ENCODE assay signal across 8 cellular contexts in the genomic region with DNA sequence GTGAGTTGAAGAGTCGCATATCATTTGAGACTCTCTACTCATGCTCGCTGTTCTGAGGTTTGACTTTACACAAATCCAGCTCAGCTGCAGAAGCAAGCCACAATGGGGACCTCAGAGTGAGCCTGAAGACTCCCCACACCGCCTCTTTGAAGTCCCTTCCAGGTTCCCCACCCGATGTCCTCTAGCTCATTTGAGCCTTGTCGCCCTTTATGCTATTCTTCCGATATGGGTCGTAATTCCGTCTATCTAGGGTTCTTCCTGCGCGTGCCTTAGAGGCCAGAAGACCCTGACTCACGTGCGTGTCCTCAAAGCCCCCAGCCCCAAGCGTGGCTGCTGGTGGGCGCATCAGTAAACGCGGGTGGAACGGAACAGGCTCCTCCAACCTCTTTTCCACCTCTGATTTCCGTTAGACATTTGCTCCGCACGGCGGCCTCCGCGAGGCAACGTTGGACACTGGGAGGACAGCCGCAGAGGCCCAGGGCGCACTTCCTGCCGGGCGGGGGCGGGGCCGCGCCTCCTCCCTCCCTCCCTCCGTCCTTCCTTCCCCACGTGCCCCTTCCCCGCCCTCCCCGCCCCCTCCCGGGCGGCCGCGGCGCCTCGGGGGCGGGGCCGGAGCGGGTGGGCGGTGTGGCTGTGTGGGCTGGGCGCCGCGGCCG. TPM values are rescaled to one million over a fixed set of nuclear protein-coding genes. Genes with fewer than 3 reads are reported as not detected.
DNase-seq lines count a peak whose midpoint lies in the region; ATAC-seq, FAIRE-seq and TF ChIP-seq lines count a peak whose summit lies in the region.

A gene with protein sequence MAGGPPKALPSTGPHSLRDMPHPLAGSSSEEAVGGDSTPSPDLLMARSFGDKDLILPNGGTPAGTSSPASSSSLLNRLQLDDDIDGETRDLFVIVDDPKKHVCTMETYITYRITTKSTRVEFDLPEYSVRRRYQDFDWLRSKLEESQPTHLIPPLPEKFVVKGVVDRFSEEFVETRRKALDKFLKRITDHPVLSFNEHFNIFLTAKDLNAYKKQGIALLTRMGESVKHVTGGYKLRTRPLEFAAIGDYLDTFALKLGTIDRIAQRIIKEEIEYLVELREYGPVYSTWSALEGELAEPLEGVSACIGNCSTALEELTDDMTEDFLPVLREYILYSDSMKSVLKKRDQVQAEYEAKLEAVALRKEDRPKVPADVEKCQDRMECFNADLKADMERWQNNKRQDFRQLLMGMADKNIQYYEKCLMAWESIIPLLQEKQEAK (plus strand): TSS at position 650 of the 656 bp plus-strand sequence. CDS start 242 bp downstream, outside the sequence.

- H4K20me1 ChIP-seq in fibroblast of lung (ENCODE audit: control insufficient read depth, extremely low read depth, insufficient read depth, low read length), result no peaks in the 10 kb centered on the region

- no peaks in the 10 kb centered on the region for H3K27me3 Mint-ChIP-seq in activated T-helper 17 cell treated with anti-CD3 and anti-CD28 coated beads, Interleukin-2, amount 50 U/mL, for 72 hours
- peaks cover 0 to 4% (median 0%) of the 10 kb centered on the region in 5 donors for H3K27me3 Mint-ChIP-seq in naive thymus-derived CD4-positive, alpha-beta T cell
- H3K27me3 Mint-ChIP-seq in stimulated activated memory B cell treated with anti-CD40 and anti-IgM and Interleukin-4, amounts not matched to agents 10 μg/mL and 1 μg/mL and 100 μg/mL, for 72 hours, result no peaks in the 10 kb centered on the region

- no peaks in the 10 kb centered on the region for H3K27me3 ChIP-seq in fibroblast of lung (ENCODE audit: control insufficient read depth, insufficient read depth, low read length)
- H3K27me3 ChIP-seq in naive thymus-derived CD4-positive, alpha-beta T cell (ENCODE audit: control insufficient read depth in 2 of 2, insufficient read depth in 2 of 2, low read length in 2 of 2), result no peaks in the 10 kb centered on the region

- H3K27ac ChIP-seq in fibroblast of lung (ENCODE audit: insufficient read depth, low read length), result peak within 1 kb of the TSS; percentile 71
- peak within 1 kb of the TSS; percentile 68 for H3K27ac ChIP-seq in naive thymus-derived CD4-positive, alpha-beta T cell (ENCODE audit: low read depth, low read length)

- peak within 1 kb of the TSS; percentile 86 for H3K4me3 Mint-ChIP-seq in activated T-helper 17 cell treated with anti-CD3 and anti-CD28 coated beads, Interleukin-2, amount 50 U/mL, for 72 hours
- H3K4me3 Mint-ChIP-seq in naive thymus-derived CD4-positive, alpha-beta T cell, result peak within 1 kb of the TSS; percentile 88 to 94 (median 92)
- peak within 1 kb of the TSS; percentile 88 for H3K4me3 Mint-ChIP-seq in stimulated activated memory B cell treated with anti-CD40 and anti-IgM and Interleukin-4, amounts not matched to agents 10 μg/mL and 1 μg/mL and 100 μg/mL, for 72 hours

- H3K9me3 ChIP-seq in fibroblast of lung (ENCODE audit: control insufficient read depth, insufficient read depth, low read depth, low read length), result no peaks in the 10 kb centered on the region
- H3K9me3 ChIP-seq in naive thymus-derived CD4-positive, alpha-beta T cell (ENCODE audit: control insufficient read depth in 2 of 3, low read length in 3 of 3), result no peaks in the 10 kb centered on the region

- intact Hi-C loops in naive thymus-derived CD4-positive, alpha-beta T cell (cut with micrococcal nuclease), result loop anchor here (1.0 to 10.0 kb wide), 15 partner anchors 32 to 1265 kb away; a partner anchor contains a TSS

- ATAC-seq in GM21528 (IDR thresholded peaks at IDR 0.05; ENCODE audit: low FRiP score, unreplicated experiment), result peak; percentile 70
- peak; percentile 68 for ATAC-seq in activated T-helper 17 cell treated with anti-CD3 and anti-CD28 coated beads, Interleukin-2, amount 50 U/mL, for 72 hours (replicated peaks)
- peak; percentile 94 for ATAC-seq in naive thymus-derived CD4-positive, alpha-beta T cell
- peak; percentile 94 for ATAC-seq in stimulated activated memory B cell treated with anti-CD40 and anti-IgM and Interleukin-4, amounts not matched to agents 10 μg/mL and 1 μg/mL and 100 μg/mL, for 72 hours

- peak within 1 kb of the TSS; percentile 98 for H3K4me2 ChIP-seq in fibroblast of lung (ENCODE audit: extremely low read depth, insufficient read depth, low read length)

- no peaks in the 10 kb centered on the region for H3K36me3 ChIP-seq in fibroblast of lung (ENCODE audit: control insufficient read depth, insufficient read depth, low read length)
- H3K36me3 ChIP-seq in naive thymus-derived CD4-positive, alpha-beta T cell (ENCODE audit: control insufficient read depth in 2 of 3, insufficient read depth in 3 of 3, low read length in 3 of 3), result peaks cover 0 to 4% (median 0%) of the 10 kb centered on the region in 3 experiments

- DNase-seq in DMS53 (lab: John Stamatoyannopoulos, UW), result peak; percentile 93
- DNase-seq in HuH-7.5 (ENCODE audit: low spot score), result peak; percentile 88
- peak; percentile 80 for DNase-seq in RCC 7860 (ENCODE audit: low spot score)
- DNase-seq in fibroblast of lung (ENCODE audit: low read depth in 2 of 2), result peak; percentile 86 to 87
- DNase-seq in naive thymus-derived CD4-positive, alpha-beta T cell, result peak; percentile 66 to 83 (median 75)

- peak within 1 kb of the TSS; percentile 75 to 91 (median 84) for H3K4me3 ChIP-seq in fibroblast of lung (replicated peaks in 1 of 4; ENCODE audit: control extremely low read depth in 1 of 4, insufficient read depth in 1 of 4, low read depth in 3 of 4, low read length in 4 of 4)
- H3K4me3 ChIP-seq in naive thymus-derived CD4-positive, alpha-beta T cell (ENCODE audit: low read length), result peak within 1 kb of the TSS; percentile 70

- peak within 1 kb of the TSS; percentile 92 for H2AFZ ChIP-seq in fibroblast of lung (ENCODE audit: low read length)

- H3K9me3 Mint-ChIP-seq in activated T-helper 17 cell treated with anti-CD3 and anti-CD28 coated beads, Interleukin-2, amount 50 U/mL, for 72 hours, result no peaks in the 10 kb centered on the region
- no peaks in the 10 kb centered on the region for H3K9me3 Mint-ChIP-seq in naive thymus-derived CD4-positive, alpha-beta T cell
- H3K9me3 Mint-ChIP-seq in stimulated activated memory B cell treated with anti-CD40 and anti-IgM and Interleukin-4, amounts not matched to agents 10 μg/mL and 1 μg/mL and 100 μg/mL, for 72 hours, result no peaks in the 10 kb centered on the region

- CTCF ChIA-PET in naive thymus-derived CD4-positive, alpha-beta T cell (lab: Charles Lee), result interaction anchor here (0.5 to 1.1 kb wide), 4 partner anchors 21 to 43 kb away, joined by 3 to 5 read pairs (median 3); a partner anchor contains a TSS

- H3K4me1 Mint-ChIP-seq in activated T-helper 17 cell treated with anti-CD3 and anti-CD28 coated beads, Interleukin-2, amount 50 U/mL, for 72 hours, result peaks cover 41% of the 10 kb centered on the region
- peaks cover 39 to 66% (median 60%) of the 10 kb centered on the region in 7 donors for H3K4me1 Mint-ChIP-seq in naive thymus-derived CD4-positive, alpha-beta T cell
- H3K4me1 Mint-ChIP-seq in stimulated activated memory B cell treated with anti-CD40 and anti-IgM and Interleukin-4, amounts not matched to agents 10 μg/mL and 1 μg/mL and 100 μg/mL, for 72 hours, result peaks cover 42% of the 10 kb centered on the region

- H3K79me2 ChIP-seq in fibroblast of lung (ENCODE audit: control insufficient read depth, insufficient read depth, low read length), result peaks cover 12% of the 10 kb centered on the region

- H3K4me1 ChIP-seq in fibroblast of lung (ENCODE audit: control insufficient read depth, extremely low read depth, insufficient read depth, low read length), result peaks cover 28% of the 10 kb centered on the region
- peaks cover 46% of the 10 kb centered on the region in 2 donors for H3K4me1 ChIP-seq in naive thymus-derived CD4-positive, alpha-beta T cell (ENCODE audit: control insufficient read depth in 2 of 2, insufficient read depth in 2 of 2, low read length in 2 of 2)

- peak within 1 kb of the TSS; percentile 82 for H3K27ac Mint-ChIP-seq in activated T-helper 17 cell treated with anti-CD3 and anti-CD28 coated beads, Interleukin-2, amount 50 U/mL, for 72 hours
- H3K27ac Mint-ChIP-seq in naive thymus-derived CD4-positive, alpha-beta T cell, result peak within 1 kb of the TSS; percentile 88 to 98 (median 96)
- peak within 1 kb of the TSS; percentile 88 for H3K27ac Mint-ChIP-seq in stimulated activated memory B cell treated with anti-CD40 and anti-IgM and Interleukin-4, amounts not matched to agents 10 μg/mL and 1 μg/mL and 100 μg/mL, for 72 hours

- POLR2A ChIA-PET in naive thymus-derived CD4-positive, alpha-beta T cell (lab: Charles Lee), result interaction anchor here (1.1 to 6.7 kb wide), 6 partner anchors 16 to 1119 kb away, joined by 3 to 45 read pairs (median 4); a partner anchor contains a TSS

- TF ChIP-seq CTCF in fibroblast of lung (conservative IDR thresholded peaks at IDR 0.05 in 1 of 2, IDR thresholded peaks at IDR 0.05 in 1 of 2; ENCODE audit: low read depth in 1 of 2, low read length in 2 of 2), result peak in 1 of 2 donors; percentile 4

- peak within 1 kb of the TSS; percentile 68 for H3K9ac ChIP-seq in fibroblast of lung (ENCODE audit: insufficient read depth, low read length)

- no peak for FAIRE-seq in RCC 7860 (lab: Jason Lieb, UNC)

- H3K36me3 Mint-ChIP-seq in activated T-helper 17 cell treated with anti-CD3 and anti-CD28 coated beads, Interleukin-2, amount 50 U/mL, for 72 hours (ENCODE audit: low read depth), result no peaks in the 10 kb centered on the region
- H3K36me3 Mint-ChIP-seq in naive thymus-derived CD4-positive, alpha-beta T cell, result peaks cover 0 to 9% (median 0%) of the 10 kb centered on the region in 5 donors
- no peaks in the 10 kb centered on the region for H3K36me3 Mint-ChIP-seq in stimulated activated memory B cell treated with anti-CD40 and anti-IgM and Interleukin-4, amounts not matched to agents 10 μg/mL and 1 μg/mL and 100 μg/mL, for 72 hours

RNA-seq across cellular contexts. Expression of the gene that starts here (rescaled TPM):
- 1 to 10 TPM; 3.5 to 7.2 TPM for total RNA-seq in activated T-helper 17 cell treated with anti-CD3 and anti-CD28 coated beads, Interleukin-2, amount 50 U/mL, for 72 hours
- 20.3 and 20.6 TPM in 2 replicates for total RNA-seq in fibroblast of lung
- 7.9 and 10.8 TPM in 2 replicates for polyA plus RNA-seq in fibroblast of lung
- polyA plus RNA-seq in fibroblast of lung (2012), result 7.2 and 8.3 TPM in 2 replicates
- 7.1 and 8.4 TPM in 2 replicates for polyA minus RNA-seq in fibroblast of lung (ENCODE audit: low replicate concordance)
- total RNA-seq in naive thymus-derived CD4-positive, alpha-beta T cell, result 10 to 100 TPM in 1 of 5 experiments, 1 to 10 TPM in 4; 6.6 to 15.8 (median 9.2) TPM
- polyA plus RNA-seq in naive thymus-derived CD4-positive, alpha-beta T cell, result 1 to 10 TPM in 1 of 2 donors, under 1 TPM in 1; 0.98 to 1.8 TPM

Comparison
In these comparisons a context has a peak if more than half of its experiments do, and no peak if none do; other contexts are left out.
1. Peak in every context shown above with its lines: DNase-seq, ATAC-seq, H3K4me3 ChIP-seq and H3K27ac ChIP-seq.